In the genomic region with DNA sequence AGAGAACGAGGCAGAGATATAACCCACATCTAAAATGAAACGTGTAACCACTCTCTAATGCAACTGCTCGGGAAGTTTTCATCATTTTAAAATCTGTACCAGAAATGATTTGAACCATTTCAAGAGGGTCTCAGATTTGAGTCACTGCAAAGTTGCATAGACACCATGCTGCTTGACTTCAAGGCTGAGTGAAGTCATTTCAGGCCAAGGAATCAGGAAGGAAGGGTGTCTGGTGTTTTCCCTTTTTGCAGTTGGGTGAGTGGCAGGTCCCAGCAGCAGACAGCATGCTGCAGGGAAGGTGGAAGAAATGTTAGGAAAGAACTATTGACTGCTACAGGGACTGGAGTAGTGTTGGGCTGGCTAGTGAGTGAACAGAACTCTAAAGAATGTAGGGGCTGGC, we compare ENCODE assay signal across 21 cellular contexts. TPM values are rescaled to one million over a fixed set of nuclear protein-coding genes. Genes with fewer than 3 reads are reported as not detected.
A peak's percentile ranks its signal among the peaks of the same experiment; 100 is the strongest.
DNase-seq lines count a peak whose midpoint lies in the region; ATAC-seq, FAIRE-seq and TF ChIP-seq lines count a peak whose summit lies in the region.
"Had no signal": no experiment of that assay in that cellular context is flagged by ENCODE, and none has a peak within 500 bp of the region (broad histone marks: within the 10 kb centered on the region; RNA-seq: fewer than 3 reads in every experiment).

No MANE protein-coding gene starts in this region.

- intact Hi-C loops in activated CD8-positive, alpha-beta T cell treated with anti-CD3 and anti-CD28 coated beads for 36 hours (cut with micrococcal nuclease) = no loop called here
- intact Hi-C loops in upper lobe of right lung (cut with DNase I) = no loop called here
- intact Hi-C loops in ovary (cut with DNase I) = no loop called here

- H2BK12ac ChIP-seq in H9 (ENCODE audit: insufficient read length, low read depth, low read length) = no peak overlapping the region

- H3K18ac ChIP-seq in H9 (ENCODE audit: insufficient read length, low read depth, low read length) = no peak overlapping the region

- no peak for TF ChIP-seq CTCF in activated CD8-positive, alpha-beta T cell treated with anti-CD3 and anti-CD28 coated beads for 36 hours (IDR thresholded peaks at IDR 0.05)
- no peak for TF ChIP-seq CTCF in H9 (conservative IDR thresholded peaks at IDR 0.05)
- TF ChIP-seq CTCF in astrocyte (IDR thresholded peaks at IDR 0.05; ENCODE audit: insufficient read depth, low read depth, low read length) = no peak
- TF ChIP-seq CTCF in upper lobe of right lung (IDR thresholded peaks at IDR 0.05) = no peak
- no peak for TF ChIP-seq CTCF in ovary (IDR thresholded peaks at IDR 0.05)

- H3K56ac ChIP-seq in H9 (ENCODE audit: insufficient read length, low read depth, low read length) = no peak overlapping the region

- no peak overlapping the region for H2AFZ ChIP-seq in H9 (ENCODE audit: low read length)
- no peak overlapping the region for H2AFZ ChIP-seq in astrocyte (ENCODE audit: low read depth, low read length)

- no peak for TF ChIP-seq EP300 in ovary (IDR thresholded peaks at IDR 0.05)

- H3K4me2 ChIP-seq in H9 (ENCODE audit: insufficient read depth, insufficient read length, low read length) (no peak overlapping the region), astrocyte (ENCODE audit: low read length) (no peak overlapping the region)
- H3K4me2 ChIP-seq: A549 had no signal

- H3K9ac ChIP-seq in H9 (ENCODE audit: extremely low read depth, insufficient read length, low read length) (no peak overlapping the region), astrocyte (ENCODE audit: low read length) (no peak overlapping the region)

- POLR2A ChIA-PET in activated CD8-positive, alpha-beta T cell treated with anti-CD3 and anti-CD28 coated beads for 36 hours (lab: Charles Lee) = no interaction called here
- POLR2A ChIA-PET in activated CD8-positive, alpha-beta T cell treated with anti-CD3 and anti-CD28 coated beads, Interleukin-2, amount 10 ng/mL, durations not matched to agents 7 days and 5 days (lab: Charles Lee) = no interaction called here

- H4K20me1 ChIP-seq in H9 (ENCODE audit: control insufficient read depth, insufficient read depth, insufficient read length) (no peaks in the 10 kb centered on the region), astrocyte (ENCODE audit: insufficient read depth, low read length) (peaks cover 45% of the 10 kb centered on the region)

- H3K23me2 ChIP-seq in H9 (ENCODE audit: insufficient read length, low read depth, low read length, poor library complexity, severe bottlenecking) = no peaks in the 10 kb centered on the region

- peak overlapping the region; percentile 17 for H3K27ac Mint-ChIP-seq in activated CD8-positive, alpha-beta T cell treated with anti-CD3 and anti-CD28 coated beads for 36 hours
- no peak overlapping the region for H3K27ac Mint-ChIP-seq in activated CD8-positive, alpha-beta T cell treated with anti-CD3 and anti-CD28 coated beads, Interleukin-2, amount 10 ng/mL, durations not matched to agents 7 days and 5 days
- H3K27ac Mint-ChIP-seq in H9 (peak overlapping the region; percentile 73 to 78 (median 76); a peak in 3 of 7 replicates), astrocyte (ENCODE audit: unreplicated experiment) (no peak overlapping the region)
- H3K27ac Mint-ChIP-seq in stimulated activated memory B cell treated with anti-CD40 and anti-IgM and Interleukin-4, amounts not matched to agents 10 μg/mL and 1 μg/mL and 100 μg/mL, for 72 hours = peak overlapping the region; percentile 80

- no peaks in the 10 kb centered on the region for H3K9me3 Mint-ChIP-seq in activated CD8-positive, alpha-beta T cell treated with anti-CD3 and anti-CD28 coated beads for 36 hours
- H3K9me3 Mint-ChIP-seq in activated CD8-positive, alpha-beta T cell treated with anti-CD3 and anti-CD28 coated beads, Interleukin-2, amount 10 ng/mL, durations not matched to agents 7 days and 5 days (ENCODE audit: insufficient read depth) = no peaks in the 10 kb centered on the region
- H3K9me3 Mint-ChIP-seq in H9 = no peaks in the 10 kb centered on the region
- peaks cover 4% of the 10 kb centered on the region for H3K9me3 Mint-ChIP-seq in astrocyte (ENCODE audit: unreplicated experiment)
- H3K9me3 Mint-ChIP-seq in stimulated activated memory B cell treated with anti-CD40 and anti-IgM and Interleukin-4, amounts not matched to agents 10 μg/mL and 1 μg/mL and 100 μg/mL, for 72 hours = peaks cover 5% of the 10 kb centered on the region
- H3K9me3 Mint-ChIP-seq: naive thymus-derived CD8-positive, alpha-beta T cell had no signal

- H2BK20ac ChIP-seq in H9 (ENCODE audit: low read depth, low read length, poor library complexity, severe bottlenecking) = no peak overlapping the region

- CTCF ChIA-PET in activated CD8-positive, alpha-beta T cell treated with anti-CD3 and anti-CD28 coated beads for 36 hours (lab: Charles Lee) = no interaction called here
- CTCF ChIA-PET in activated CD8-positive, alpha-beta T cell treated with anti-CD3 and anti-CD28 coated beads, Interleukin-2, amount 10 ng/mL, durations not matched to agents 7 days and 5 days (lab: Charles Lee) = no interaction called here

- no peak overlapping the region for H4K91ac ChIP-seq in H9 (ENCODE audit: insufficient read length, low read depth, low read length)

- H3K9me3 ChIP-seq in H9 (ENCODE audit: control insufficient read depth, low read depth, low read length) = no peaks in the 10 kb centered on the region
- H3K9me3 ChIP-seq in astrocyte (ENCODE audit: insufficient read depth, low read depth, low read length) = no peaks in the 10 kb centered on the region
- no peaks in the 10 kb centered on the region for H3K9me3 ChIP-seq in upper lobe of right lung
- H3K9me3 ChIP-seq in ovary = no peaks in the 10 kb centered on the region
- H3K9me3 ChIP-seq: A549, adrenal gland, vagina had no signal

- no peak overlapping the region for H2BK5ac ChIP-seq in H9 (ENCODE audit: insufficient read length, low read length)

- H3K36me3 ChIP-seq in astrocyte (ENCODE audit: insufficient read depth, low read length) (no peaks in the 10 kb centered on the region), upper lobe of right lung (peaks cover 39% of the 10 kb centered on the region), ovary (no peaks in the 10 kb centered on the region)
- H3K36me3 ChIP-seq: vagina had no signal

- no peaks in the 10 kb centered on the region for H3K79me1 ChIP-seq in H9 (ENCODE audit: insufficient read depth, low read depth, low read length, poor library complexity, severe bottlenecking)

- no peaks in the 10 kb centered on the region for H3K27me3 Mint-ChIP-seq in activated CD8-positive, alpha-beta T cell treated with anti-CD3 and anti-CD28 coated beads for 36 hours
- no peaks in the 10 kb centered on the region for H3K27me3 Mint-ChIP-seq in activated CD8-positive, alpha-beta T cell treated with anti-CD3 and anti-CD28 coated beads, Interleukin-2, amount 10 ng/mL, durations not matched to agents 7 days and 5 days (ENCODE audit: low read depth)
- H3K27me3 Mint-ChIP-seq in H9 (ENCODE audit: low read depth) (no peaks in the 10 kb centered on the region; the same call in 1 of the 2 replicates), astrocyte (ENCODE audit: low read depth, unreplicated experiment) (no peaks in the 10 kb centered on the region)
- H3K27me3 Mint-ChIP-seq in stimulated activated memory B cell treated with anti-CD40 and anti-IgM and Interleukin-4, amounts not matched to agents 10 μg/mL and 1 μg/mL and 100 μg/mL, for 72 hours = no peaks in the 10 kb centered on the region
- H3K27me3 Mint-ChIP-seq: naive thymus-derived CD8-positive, alpha-beta T cell had no signal

- TF ChIP-seq POLR2A in ovary (IDR thresholded peaks at IDR 0.05) = no peak

- no peak overlapping the region for H4K8ac ChIP-seq in H9 (replicated peaks; ENCODE audit: insufficient read length, low read depth, low read length)

- H3K79me2 ChIP-seq in H9 (ENCODE audit: insufficient read depth, low read length) = no peaks in the 10 kb centered on the region
- H3K79me2 ChIP-seq in astrocyte (ENCODE audit: insufficient read depth, low read length) = peaks cover 8% of the 10 kb centered on the region

- no peak for FAIRE-seq in astrocyte (lab: Jason Lieb, UNC)
- FAIRE-seq: A549, frontal cortex had no signal

- H2BK120ac ChIP-seq in H9 (ENCODE audit: low read depth, low read length, poor library complexity, severe bottlenecking) = no peak overlapping the region

- H4K5ac ChIP-seq in H9 (ENCODE audit: insufficient read length, low read depth, low read length) = no peak overlapping the region

- ATAC-seq in activated CD8-positive, alpha-beta T cell treated with anti-CD3 and anti-CD28 coated beads for 36 hours = peak; percentile 45
- ATAC-seq in activated CD8-positive, alpha-beta T cell treated with anti-CD3 and anti-CD28 coated beads, Interleukin-2, amount 10 ng/mL, durations not matched to agents 7 days and 5 days = no peak
- peak; percentile 82 for ATAC-seq in stimulated activated memory B cell treated with anti-CD40 and anti-IgM and Interleukin-4, amounts not matched to agents 10 μg/mL and 1 μg/mL and 100 μg/mL, for 72 hours
- no peak for ATAC-seq in upper lobe of right lung
- ATAC-seq: A549; naive thymus-derived CD8-positive, alpha-beta T cell had no signal

- no peaks in the 10 kb centered on the region for H3K36me3 Mint-ChIP-seq in activated CD8-positive, alpha-beta T cell treated with anti-CD3 and anti-CD28 coated beads for 36 hours (ENCODE audit: low read depth)
- peaks cover 14% of the 10 kb centered on the region for H3K36me3 Mint-ChIP-seq in activated CD8-positive, alpha-beta T cell treated with anti-CD3 and anti-CD28 coated beads, Interleukin-2, amount 10 ng/mL, durations not matched to agents 7 days and 5 days (ENCODE audit: low read depth)
- peaks cover 0 to 7% (median 0%) of the 10 kb centered on the region in 3 experiments; a peak in 3 of 7 replicates for H3K36me3 Mint-ChIP-seq in H9 (ENCODE audit: insufficient read depth in 1 of 3, low read depth in 3 of 3)
- H3K36me3 Mint-ChIP-seq in astrocyte (ENCODE audit: low read depth, unreplicated experiment) = peaks cover 29% of the 10 kb centered on the region
- H3K36me3 Mint-ChIP-seq in stimulated activated memory B cell treated with anti-CD40 and anti-IgM and Interleukin-4, amounts not matched to agents 10 μg/mL and 1 μg/mL and 100 μg/mL, for 72 hours = peaks cover 27% of the 10 kb centered on the region

- H3T11ph ChIP-seq in H9 (ENCODE audit: low read length) = no peak overlapping the region

- peaks cover 10% of the 10 kb centered on the region for H3K4me1 Mint-ChIP-seq in activated CD8-positive, alpha-beta T cell treated with anti-CD3 and anti-CD28 coated beads for 36 hours (ENCODE audit: low read depth)
- H3K4me1 Mint-ChIP-seq in activated CD8-positive, alpha-beta T cell treated with anti-CD3 and anti-CD28 coated beads, Interleukin-2, amount 10 ng/mL, durations not matched to agents 7 days and 5 days (ENCODE audit: low read depth) = peaks cover 6% of the 10 kb centered on the region
- H3K4me1 Mint-ChIP-seq in H9 (peaks cover 0 to 8% of the 10 kb centered on the region in 2 experiments; a peak in 2 of 4 replicates), astrocyte (ENCODE audit: low read depth, unreplicated experiment) (no peaks in the 10 kb centered on the region)
- peaks cover 52% of the 10 kb centered on the region for H3K4me1 Mint-ChIP-seq in stimulated activated memory B cell treated with anti-CD40 and anti-IgM and Interleukin-4, amounts not matched to agents 10 μg/mL and 1 μg/mL and 100 μg/mL, for 72 hours

- H3K4me3 ChIP-seq in astrocyte (ENCODE audit: insufficient read depth, low read depth, low read length) (no peak overlapping the region), upper lobe of right lung (no peak overlapping the region), ovary (no peak overlapping the region)
- H3K4me3 ChIP-seq: A549, adrenal gland, vagina had no signal

- no peak overlapping the region for H3K14ac ChIP-seq in H9 (ENCODE audit: insufficient read depth, low read length)

- H3K27me3 ChIP-seq in H9 (ENCODE audit: insufficient read depth, low read length) = no peaks in the 10 kb centered on the region; the same call in 1 of the 2 replicates
- no peaks in the 10 kb centered on the region for H3K27me3 ChIP-seq in astrocyte (ENCODE audit: insufficient read depth, low read length)
- no peaks in the 10 kb centered on the region for H3K27me3 ChIP-seq in upper lobe of right lung
- H3K27me3 ChIP-seq in ovary = no peaks in the 10 kb centered on the region
- H3K27me3 ChIP-seq: adrenal gland, vagina had no signal

- no peak overlapping the region for H3K23ac ChIP-seq in H9 (ENCODE audit: insufficient read length, low read depth, low read length)

- no peak for DNase-seq in activated CD8-positive, alpha-beta T cell treated with anti-CD3 and anti-CD28 coated beads for 36 hours
- no peak for DNase-seq in activated CD8-positive, alpha-beta T cell treated with anti-CD3 and anti-CD28 coated beads, Interleukin-2, amount 10 ng/mL, durations not matched to agents 7 days and 5 days
- DNase-seq in H9 (no peak), astrocyte (ENCODE audit: low read depth) (no peak), upper lobe of right lung (no peak), SW480 (ENCODE audit: low spot score) (no peak), ovary (no peak)
- DNase-seq: activated CD4-positive, alpha-beta T cell treated with anti-CD3 and anti-CD28 coated beads, Interleukin-2, amount 50 U/mL, for 48 hours; central memory CD4-positive, alpha-beta T cell; HCEC 1CT; mesenchymal stem cell; MM.1S; naive thymus-derived CD8-positive, alpha-beta T cell; NCI-H1694 treated with DMSO at 0.1 percent for 48 hours; SW 1271 had no signal

- H2AK5ac ChIP-seq in H9 (ENCODE audit: insufficient read length, low read length) = no peak overlapping the region

- no peak overlapping the region for H2BK15ac ChIP-seq in H9 (ENCODE audit: low read depth, low read length)

- H3K27ac ChIP-seq in H9 (ENCODE audit: insufficient read length, low read depth, low read length) = no peak overlapping the region
- H3K27ac ChIP-seq in astrocyte (ENCODE audit: low read depth, low read length) = no peak overlapping the region
- no peak overlapping the region for H3K27ac ChIP-seq in upper lobe of right lung
- H3K27ac ChIP-seq in ovary = no peak overlapping the region
- H3K27ac ChIP-seq: A549, adrenal gland, C4-2B, vagina had no signal

- WGBS in H9 (ENCODE audit: extremely low coverage, insufficient read length, low lambda C conversion rate) = no CpG with 5 or more reads among the region's 3 CpGs
- 82 to 90% (median 88%) methylated on average over 3 of the region's 3 CpGs for WGBS in ovary, 3 donors

- no peak overlapping the region for H3K4me3 Mint-ChIP-seq in activated CD8-positive, alpha-beta T cell treated with anti-CD3 and anti-CD28 coated beads for 36 hours
- no peak overlapping the region for H3K4me3 Mint-ChIP-seq in activated CD8-positive, alpha-beta T cell treated with anti-CD3 and anti-CD28 coated beads, Interleukin-2, amount 10 ng/mL, durations not matched to agents 7 days and 5 days
- H3K4me3 Mint-ChIP-seq in H9 (no peak overlapping the region), astrocyte (ENCODE audit: unreplicated experiment) (peak overlapping the region; percentile 72)
- H3K4me3 Mint-ChIP-seq in stimulated activated memory B cell treated with anti-CD40 and anti-IgM and Interleukin-4, amounts not matched to agents 10 μg/mL and 1 μg/mL and 100 μg/mL, for 72 hours = peak overlapping the region; percentile 11
- H3K4me3 Mint-ChIP-seq: naive thymus-derived CD8-positive, alpha-beta T cell had no signal

- H3K4me1 ChIP-seq in H9 (ENCODE audit: insufficient read depth, low read length) (no peaks in the 10 kb centered on the region), astrocyte (ENCODE audit: insufficient read depth, low read length) (no peaks in the 10 kb centered on the region), upper lobe of right lung (peaks cover 6% of the 10 kb centered on the region), ovary (ENCODE audit: insufficient read depth) (peaks cover 3% of the 10 kb centered on the region)
- H3K4me1 ChIP-seq: A549 had no signal

- no peak overlapping the region for H3K4ac ChIP-seq in H9 (ENCODE audit: low read depth, low read length)

RNA-seq across cellular contexts. Expression of a gene that starts 16.5 kb away (rescaled TPM):
- 10 to 100 TPM; 15.7 to 18.3 TPM for total RNA-seq in activated CD8-positive, alpha-beta T cell treated with anti-CD3 and anti-CD28 coated beads for 36 hours
- 10 to 100 TPM; 39.1 to 43.3 TPM for total RNA-seq in activated CD8-positive, alpha-beta T cell treated with anti-CD3 and anti-CD28 coated beads, Interleukin-2, amount 10 ng/mL, durations not matched to agents 7 days and 5 days
- total RNA-seq in H9 (2021) = 14.6 and 22.9 TPM in 2 replicates
- total RNA-seq in astrocyte = 28.0 TPM in 2 replicates
- total RNA-seq in upper lobe of right lung = 37.8 TPM
- total RNA-seq in ovary = 10 to 100 TPM; 11.8 to 17.5 (median 13.3) TPM
- 10 to 100 TPM; 11.0 to 17.2 TPM for polyA plus RNA-seq in ovary

RNA-seq across cellular contexts. Expression of a gene that starts 20.8 kb away (rescaled TPM):
- 1 to 10 TPM; 1.2 to 1.9 TPM for total RNA-seq in activated CD8-positive, alpha-beta T cell treated with anti-CD3 and anti-CD28 coated beads for 36 hours
- total RNA-seq in activated CD8-positive, alpha-beta T cell treated with anti-CD3 and anti-CD28 coated beads, Interleukin-2, amount 10 ng/mL, durations not matched to agents 7 days and 5 days = 1 to 10 TPM in 1 of 2 experiments, under 1 TPM in 1; 0.86 to 1.4 TPM
- total RNA-seq in H9 (2021) = 40.7 and 41.1 TPM in 2 replicates
- 11.0 and 17.9 TPM in 2 replicates for total RNA-seq in astrocyte
- total RNA-seq in upper lobe of right lung = 25.4 TPM
- 10 to 100 TPM in 6 of 7 donors, 1 to 10 TPM in 1; 9.0 to 23.8 (median 14.0) TPM for total RNA-seq in ovary
- 10 to 100 TPM in 1 of 2 donors, under 1 TPM in 1; 0.42 to 17.4 TPM for polyA plus RNA-seq in ovary

RNA-seq across cellular contexts. Expression of a gene that starts 42.6 kb away (rescaled TPM):
- 10 to 100 TPM; 35.0 to 38.8 TPM for total RNA-seq in activated CD8-positive, alpha-beta T cell treated with anti-CD3 and anti-CD28 coated beads for 36 hours
- 10 to 100 TPM; 52.3 to 55.2 TPM for total RNA-seq in activated CD8-positive, alpha-beta T cell treated with anti-CD3 and anti-CD28 coated beads, Interleukin-2, amount 10 ng/mL, durations not matched to agents 7 days and 5 days
- 71.2 and 74.5 TPM in 2 replicates for total RNA-seq in H9 (2021)
- total RNA-seq in astrocyte = 28.1 and 29.0 TPM in 2 replicates
- total RNA-seq in upper lobe of right lung = 35.5 TPM
- total RNA-seq in ovary = 10 to 100 TPM; 15.9 to 46.5 (median 40.1) TPM
- polyA plus RNA-seq in ovary = 10 to 100 TPM; 17.2 to 21.4 TPM

Comparison
In these comparisons a context has a peak if more than half of its experiments do, and no peak if none do; other contexts are left out.
1. ATAC-seq: peak in activated CD8-positive, alpha-beta T cell treated with anti-CD3 and anti-CD28 coated beads for 36 hours (single experiment) and stimulated activated memory B cell treated with anti-CD40 and anti-IgM and Interleukin-4, amounts not matched to agents 10 μg/mL and 1 μg/mL and 100 μg/mL, for 72 hours (single experiment); none in activated CD8-positive, alpha-beta T cell treated with anti-CD3 and anti-CD28 coated beads, Interleukin-2, amount 10 ng/mL, durations not matched to agents 7 days and 5 days (single experiment) and upper lobe of right lung (single experiment).
2. H3K27ac Mint-ChIP-seq: peak in activated CD8-positive, alpha-beta T cell treated with anti-CD3 and anti-CD28 coated beads for 36 hours (single experiment), H9 (3 of 3) and stimulated activated memory B cell treated with anti-CD40 and anti-IgM and Interleukin-4, amounts not matched to agents 10 μg/mL and 1 μg/mL and 100 μg/mL, for 72 hours (single experiment); none in activated CD8-positive, alpha-beta T cell treated with anti-CD3 and anti-CD28 coated beads, Interleukin-2, amount 10 ng/mL, durations not matched to agents 7 days and 5 days (single experiment) and astrocyte (single experiment).
3. H3K4me3 Mint-ChIP-seq: peak in astrocyte (single experiment) and stimulated activated memory B cell treated with anti-CD40 and anti-IgM and Interleukin-4, amounts not matched to agents 10 μg/mL and 1 μg/mL and 100 μg/mL, for 72 hours (single experiment); none in activated CD8-positive, alpha-beta T cell treated with anti-CD3 and anti-CD28 coated beads for 36 hours (single experiment), activated CD8-positive, alpha-beta T cell treated with anti-CD3 and anti-CD28 coated beads, Interleukin-2, amount 10 ng/mL, durations not matched to agents 7 days and 5 days (single experiment) and H9 (0 of 2).